20 cellular contexts compared by ENCODE assay signal in the genomic region with DNA sequence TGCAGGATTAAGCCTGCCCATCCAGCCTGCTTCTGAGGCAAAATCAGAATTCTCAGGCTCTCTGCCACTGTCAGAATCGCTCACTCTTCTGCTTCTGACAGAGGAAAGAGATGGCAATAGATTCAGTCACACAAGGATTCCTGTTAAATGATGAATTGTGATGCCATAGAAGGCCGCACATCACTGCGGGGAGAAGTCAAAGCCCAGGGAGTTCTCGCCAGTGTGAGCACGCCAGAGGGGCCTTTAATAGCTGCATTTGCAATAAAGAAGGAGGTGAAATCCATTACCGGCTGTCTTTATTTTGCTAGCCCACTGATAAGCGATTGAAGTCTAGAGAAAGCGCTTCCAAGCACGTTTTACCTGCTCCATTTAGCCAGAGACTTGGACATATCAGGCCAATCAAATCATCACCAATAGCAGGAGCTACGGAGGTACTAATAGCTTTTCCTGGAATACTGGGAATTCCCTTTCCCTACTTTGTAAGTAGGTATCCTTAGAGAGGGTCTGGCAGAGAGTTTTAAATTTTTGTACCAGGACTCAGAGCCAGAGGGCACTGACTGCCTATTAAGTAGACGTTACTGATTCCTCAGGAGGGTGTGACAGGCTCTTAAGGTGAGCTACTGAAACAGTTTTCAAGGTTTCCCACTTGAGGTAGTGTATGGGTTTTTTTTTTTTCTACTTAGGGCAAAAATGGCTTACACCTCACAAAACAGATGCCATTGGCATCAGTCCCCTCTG. TPM values are rescaled to one million over a fixed set of nuclear protein-coding genes. Genes with fewer than 3 reads are reported as not detected.
A peak's percentile ranks its signal among the peaks of the same experiment; 100 is the strongest.
DNase-seq lines count a peak whose midpoint lies in the region; ATAC-seq, FAIRE-seq and TF ChIP-seq lines count a peak whose summit lies in the region.
"Had no signal": no experiment of that assay in that cellular context is flagged by ENCODE, and none has a peak within 500 bp of the region (broad histone marks: within the 10 kb centered on the region; RNA-seq: fewer than 3 reads in every experiment).

No MANE protein-coding gene starts in this region.

- no peak overlapping the region for H3K4me3 Mint-ChIP-seq in WTC11

- TF ChIP-seq POLR2A in A549 (IDR thresholded peaks at IDR 0.05; ENCODE audit: low read length) (no peak), HCT116 (IDR thresholded peaks at IDR 0.05; ENCODE audit: borderline replicate concordance, extremely low read depth, insufficient read depth, insufficient read length) (no peak), testis (IDR thresholded peaks at IDR 0.05) (no peak), heart left ventricle (IDR thresholded peaks at IDR 0.05) (no peak)

- H2AFZ ChIP-seq in HCT116 (ENCODE audit: low read depth, low read length, poor library complexity, severe bottlenecking): no peak overlapping the region
- no peak overlapping the region for H2AFZ ChIP-seq in OCI-LY3 (ENCODE audit: low read depth, low read length)
- H2AFZ ChIP-seq in keratinocyte (ENCODE audit: control insufficient read depth, low read length): peak overlapping the region; percentile 43

- H3K9me3 ChIP-seq in A549 (no peaks in the 10 kb centered on the region), HCT116 (ENCODE audit: control insufficient read depth in 1 of 2, insufficient read depth in 1 of 2, low read depth in 1 of 2, low read length in 2 of 2) (no peaks in the 10 kb centered on the region), OCI-LY3 (ENCODE audit: insufficient read depth, low read length) (no peaks in the 10 kb centered on the region), keratinocyte (ENCODE audit: control insufficient read depth, low read depth, low read length) (no peaks in the 10 kb centered on the region), testis (no peaks in the 10 kb centered on the region), heart left ventricle (no peaks in the 10 kb centered on the region)
- H3K9me3 ChIP-seq: SJCRH30 had no signal

- BruUV-seq in HCT116 (replicated peaks; lab: Mats Ljungman, UMichigan): no TSS peak

- H3K27me3 ChIP-seq in HCT116 (ENCODE audit: insufficient read depth, low read length) (no peaks in the 10 kb centered on the region), OCI-LY3 (ENCODE audit: low read depth, low read length) (peaks cover 53% of the 10 kb centered on the region), keratinocyte (ENCODE audit: control insufficient read depth, extremely low read depth, insufficient read depth, low read length) (no peaks in the 10 kb centered on the region), testis (no peaks in the 10 kb centered on the region), heart left ventricle (no peaks in the 10 kb centered on the region)
- H3K27me3 ChIP-seq: SJCRH30 had no signal

- no peaks in the 10 kb centered on the region for H3K9me2 ChIP-seq in HCT116 (ENCODE audit: insufficient read depth)

- H3K4me1 Mint-ChIP-seq in WTC11: peaks cover 29% of the 10 kb centered on the region

- peaks cover 2% of the 10 kb centered on the region for H3K9me1 ChIP-seq in keratinocyte (ENCODE audit: control insufficient read depth, extremely low read depth, insufficient read depth, low read length)

- TF ChIP-seq CTCF in A549 (IDR thresholded peaks at IDR 0.05) (no peak), HCT116 (IDR thresholded peaks at IDR 0.05 in 2 of 3, conservative IDR thresholded peaks at IDR 0.05 in 1 of 3; ENCODE audit: borderline replicate concordance in 1 of 3, insufficient read depth in 1 of 3, low read depth in 2 of 3, low read length in 2 of 3) (no peak), OCI-LY3 (IDR thresholded peaks at IDR 0.05; ENCODE audit: low read depth, low read length) (peak; percentile 31; the same call in 1 of the 2 replicates), keratinocyte (optimal IDR thresholded peaks at IDR 0.05 in 1 of 3, IDR thresholded peaks at IDR 0.05 in 1 of 3, conservative IDR thresholded peaks at IDR 0.05 in 1 of 3; ENCODE audit: extremely low read depth in 1 of 3, insufficient read depth in 2 of 3, low read length in 3 of 3) (peak in 1 of 3 experiments; percentile 21), WTC11 (IDR thresholded peaks at IDR 0.05) (no peak), testis (IDR thresholded peaks at IDR 0.05) (no peak), heart left ventricle (IDR thresholded peaks at IDR 0.05) (no peak)

- H3K79me2 ChIP-seq in HCT116 (ENCODE audit: insufficient read depth, low read length) (no peaks in the 10 kb centered on the region), OCI-LY3 (ENCODE audit: low read length) (no peaks in the 10 kb centered on the region), keratinocyte (ENCODE audit: control insufficient read depth, insufficient read depth, low read length) (no peaks in the 10 kb centered on the region)

- CTCF ChIA-PET in A549 (lab: Yijun Ruan, JAX): interaction anchor here (0.9 to 5.8 kb wide), 6 partner anchors 9 to 604 kb away, joined by 3 to 40 read pairs (median 4); no protein-coding TSS in a partner anchor
- CTCF ChIA-PET in HCT116 (lab: Charles Lee): no interaction called here
- CTCF ChIA-PET in WTC11 (lab: Charles Lee): interaction anchor here (1.2 to 1.9 kb wide), 2 partner anchors 10 to 604 kb away, joined by 4 to 8 read pairs; no protein-coding TSS in a partner anchor

- H3K36me3 ChIP-seq in HCT116 (ENCODE audit: control insufficient read depth in 1 of 2, insufficient read depth in 2 of 2, low read length in 2 of 2) (no peaks in the 10 kb centered on the region), OCI-LY3 (replicated peaks; ENCODE audit: low read depth, low read length) (no peaks in the 10 kb centered on the region), keratinocyte (ENCODE audit: control insufficient read depth in 2 of 2, extremely low read depth in 1 of 2, insufficient read depth in 2 of 2, low read length in 2 of 2) (no peaks in the 10 kb centered on the region), testis (ENCODE audit: low read depth, missing control alignments) (no peaks in the 10 kb centered on the region), heart left ventricle (no peaks in the 10 kb centered on the region)
- H3K36me3 ChIP-seq: SJCRH30 had no signal

- H3K9ac ChIP-seq in HCT116 (ENCODE audit: low read length): no peak overlapping the region
- H3K9ac ChIP-seq in OCI-LY3 (ENCODE audit: low read length): peak overlapping the region; percentile 39; the same call in 1 of the 2 replicates
- no peak overlapping the region for H3K9ac ChIP-seq in keratinocyte (ENCODE audit: control insufficient read depth, extremely low read depth, insufficient read depth, low read length)

- peak in 1 of 2 experiments; percentile 42; a peak in 2 of 6 replicates for ATAC-seq in A549
- ATAC-seq in HCT116: no peak
- no peak for ATAC-seq in WTC11
- no peak for ATAC-seq in HG02970 (IDR thresholded peaks at IDR 0.05; ENCODE audit: low FRiP score, unreplicated experiment)
- ATAC-seq in heart left ventricle: no peak

- peaks cover 40% of the 10 kb centered on the region for H3K27me3 Mint-ChIP-seq in WTC11 (ENCODE audit: low read depth)

- TF ChIP-seq RAD21 in A549 (conservative IDR thresholded peaks at IDR 0.05 in 1 of 2, IDR thresholded peaks at IDR 0.05 in 1 of 2) (0 out of 5 replicates have a peak, but pooled peaks of 1 of the 2 experiments have one; percentile 17), HCT116 (IDR thresholded peaks at IDR 0.05; ENCODE audit: low read depth) (peak; percentile 32; the same call in 1 of the 2 replicates)

- H3K9me3 Mint-ChIP-seq in WTC11: no peaks in the 10 kb centered on the region

- peak overlapping the region in 1 of 2 experiments; percentile 30; a peak in 2 of 6 replicates for H3K27ac ChIP-seq in A549
- no peak overlapping the region for H3K27ac ChIP-seq in HCT116 (ENCODE audit: low read depth, low read length)
- H3K27ac ChIP-seq in OCI-LY3 (ENCODE audit: low read length): peak overlapping the region; percentile 65; the same call in 1 of the 2 replicates
- no peak overlapping the region for H3K27ac ChIP-seq in keratinocyte (ENCODE audit: control insufficient read depth, insufficient read depth, low read length)
- no peak overlapping the region for H3K27ac ChIP-seq in testis
- H3K27ac ChIP-seq in heart left ventricle: no peak overlapping the region
- H3K27ac ChIP-seq: HL-60, SJCRH30 had no signal

- no peaks in the 10 kb centered on the region for H4K20me1 ChIP-seq in HCT116 (ENCODE audit: insufficient read depth)
- no peaks in the 10 kb centered on the region for H4K20me1 ChIP-seq in OCI-LY3 (ENCODE audit: insufficient read depth, low read length)
- no peaks in the 10 kb centered on the region for H4K20me1 ChIP-seq in keratinocyte (ENCODE audit: control insufficient read depth, extremely low read depth, insufficient read depth, low read length)

- DNase-seq in A549 (ENCODE audit: low read depth in 1 of 2, low spot score in 1 of 2): no peak
- DNase-seq in HCT116 (ENCODE audit: low read depth, low spot score): no peak
- DNase-seq in keratinocyte (ENCODE audit: low read depth, low spot score): no peak
- DNase-seq in WTC11 (ENCODE audit: low spot score): no peak
- no peak for DNase-seq in testis
- DNase-seq in heart left ventricle: no peak
- DNase-seq: Calu3; caudate nucleus; effector memory CD4-positive, alpha-beta T cell; GF-D8; HCEC 1CT; hypothalamus; Kasumi-1; NCI-H1417; NCI-H345; SJCRH30; stimulated activated CD4-positive, alpha-beta T cell treated with anti-CD3 and anti-CD28 coated beads, Interleukin-4, amount 100 ng/mL, for 1 hour had no signal

- 83% methylated on average over 11 of the region's 11 CpGs for WGBS in A549 (ENCODE audit: missing lambda C conversion rate)
- WGBS in testis, 2 donors: 88 to 91% methylated on average over 11 of the region's 11 CpGs
- WGBS in heart left ventricle, 4 donors: 90 to 93% (median 93%) methylated on average over 11 of the region's 11 CpGs

- POLR2A ChIA-PET in A549 (lab: Yijun Ruan, JAX) (interaction anchor here (0.5 to 0.9 kb wide), 2 partner anchors 122 to 595 kb away, joined by 3 to 6 read pairs; no protein-coding TSS in a partner anchor), HCT116 (lab: Charles Lee) (no interaction called here), WTC11 (lab: Charles Lee) (no interaction called here)

- H3K4me2 ChIP-seq in A549 (no peak overlapping the region), HCT116 (ENCODE audit: low read length) (no peak overlapping the region), OCI-LY3 (ENCODE audit: low read length) (peak overlapping the region; percentile 80), keratinocyte (ENCODE audit: control insufficient read depth, extremely low read depth, insufficient read depth, low read depth, low read length) (no peak overlapping the region)

- no peak overlapping the region for H3K4me3 ChIP-seq in A549
- H3K4me3 ChIP-seq in HCT116 (replicated peaks in 1 of 2; ENCODE audit: low read depth in 1 of 2, low read length in 2 of 2): no peak overlapping the region
- peak overlapping the region; percentile 55 for H3K4me3 ChIP-seq in OCI-LY3 (ENCODE audit: low read length)
- no peak overlapping the region for H3K4me3 ChIP-seq in keratinocyte (ENCODE audit: control insufficient read depth in 2 of 3, extremely low read depth in 1 of 3, insufficient read depth in 2 of 3, low read depth in 1 of 3, low read length in 3 of 3)
- no peak overlapping the region for H3K4me3 ChIP-seq in testis
- H3K4me3 ChIP-seq in heart left ventricle: no peak overlapping the region
- H3K4me3 ChIP-seq: SJCRH30 had no signal

- intact Hi-C loops in HCT116 (cut with micrococcal nuclease) (loop anchor here (10.0 kb wide), 1 partner anchor 374 kb away; no protein-coding TSS in a partner anchor), testis (cut with DNase I; ENCODE audit: low total_unique reads) (no loop called here), heart left ventricle (cut with DNase I) (loop anchor here in 4 of 10 donors (5.0 to 10.0 kb wide), 4 partner anchors 246 to 936 kb away; no protein-coding TSS in a partner anchor)

- H3K27ac Mint-ChIP-seq in WTC11: no peak overlapping the region

- dilution Hi-C loops in keratinocyte (cut with MboI; ENCODE audit: extremely low pct_ligation_motif_present, low sequenced_read_pairs): no loop called here

- H3K4me1 ChIP-seq in A549 (peaks cover 5% of the 10 kb centered on the region; the same call in 1 of the 3 replicates), HCT116 (ENCODE audit: control insufficient read depth in 1 of 2, insufficient read depth in 2 of 2, low read length in 2 of 2) (no peaks in the 10 kb centered on the region), OCI-LY3 (ENCODE audit: low read length) (peaks cover 44% of the 10 kb centered on the region), keratinocyte (ENCODE audit: control insufficient read depth, extremely low read depth, insufficient read depth, low read length) (peaks cover 25% of the 10 kb centered on the region), testis (no peaks in the 10 kb centered on the region), heart left ventricle (peaks cover 0 to 30% (median 5%) of the 10 kb centered on the region in 12 donors)
- H3K4me1 ChIP-seq: SJCRH30 had no signal

- no peak for FAIRE-seq in A549 (lab: Jason Lieb, UNC)
- no peak for FAIRE-seq in keratinocyte (lab: Jason Lieb, UNC)

- no peak for TF ChIP-seq EP300 in A549 (IDR thresholded peaks at IDR 0.05)

- RAD21 ChIA-PET in HCT116 (lab: Charles Lee; ENCODE audit: low non-redundant PET in 1 of 2, low total read pairs in 2 of 2, uncharacterized antibody in 2 of 2, unreplicated experiment in 2 of 2): no interaction called here

- H3K36me3 Mint-ChIP-seq in WTC11: no peaks in the 10 kb centered on the region

RNA-seq across cellular contexts. Expression of a gene that starts 10.1 kb away (rescaled TPM):
- 41.1 and 44.7 TPM in 2 replicates for polyA plus RNA-seq in A549 (2011; rRNA removed)
- polyA plus RNA-seq in A549 (2012; cell fraction: cytosol; rRNA removed): 20.3 and 22.1 TPM in 2 replicates
- 28.3 and 55.1 TPM in 2 replicates for polyA plus RNA-seq in A549 (2012; cell fraction: nucleus; rRNA removed)
- 22.4 to 25.7 TPM (median 23.1 TPM) in 3 replicates for polyA plus RNA-seq in A549 (2017; fragmentation: RNase III; extraction: RNeasy Plus Mini Kit Qiagen cat#74134 plus additional on column Dnase treatment)
- polyA minus RNA-seq in A549 (2011; rRNA and poly(A)+ RNA removed): 18.5 and 18.9 TPM in 2 replicates
- total RNA-seq in HCT116 (2021; ENCODE audit: unreplicated experiment): 17.2 TPM
- polyA plus RNA-seq in HCT116 (2012): 8.8 and 9.6 TPM in 2 replicates
- polyA plus RNA-seq in keratinocyte: 18.4 to 28.7 TPM (median 23.6 TPM) in 3 replicates
- polyA plus RNA-seq in keratinocyte (2011; ENCODE audit: low read depth): 9.5 TPM
- 11.2 and 26.8 TPM in 2 replicates for polyA plus RNA-seq in keratinocyte (2011; cell fraction: cytosol; rRNA removed)
- polyA plus RNA-seq in keratinocyte (2011; cell fraction: nucleus; rRNA removed): 70.3 and 70.5 TPM in 2 replicates
- 10.5 and 11.1 TPM in 2 replicates for polyA plus RNA-seq in keratinocyte (2012; ENCODE audit: low replicate concordance)
- 6.8 to 25.2 TPM (median 15.0 TPM) in 3 replicates for polyA minus RNA-seq in keratinocyte
- polyA minus RNA-seq in keratinocyte (2011; cell fraction: cytosol; rRNA and poly(A)+ RNA removed): 8.2 TPM
- 11.1 and 25.7 TPM in 2 replicates for polyA minus RNA-seq in keratinocyte (2011; cell fraction: nucleus; rRNA and poly(A)+ RNA removed)
- total RNA-seq in WTC11 (2021): 24.0 to 27.6 TPM (median 27.3 TPM) in 3 replicates
- total RNA-seq in testis: 10 to 100 TPM; 29.5 to 39.8 TPM
- 31.3 TPM for polyA plus RNA-seq in testis (ENCODE audit: insufficient read depth, low read depth, low replicate concordance)
- 10 to 100 TPM in 4 of 9 donors, 1 to 10 TPM in 5; 7.1 to 18.2 (median 9.9) TPM for total RNA-seq in heart left ventricle
- polyA plus RNA-seq in heart left ventricle: 10 to 100 TPM in 1 of 2 donors, 1 to 10 TPM in 1; 4.8 to 15.9 TPM
